Comparison of ENCODE assay signal across 9 cellular contexts in the genomic region with DNA sequence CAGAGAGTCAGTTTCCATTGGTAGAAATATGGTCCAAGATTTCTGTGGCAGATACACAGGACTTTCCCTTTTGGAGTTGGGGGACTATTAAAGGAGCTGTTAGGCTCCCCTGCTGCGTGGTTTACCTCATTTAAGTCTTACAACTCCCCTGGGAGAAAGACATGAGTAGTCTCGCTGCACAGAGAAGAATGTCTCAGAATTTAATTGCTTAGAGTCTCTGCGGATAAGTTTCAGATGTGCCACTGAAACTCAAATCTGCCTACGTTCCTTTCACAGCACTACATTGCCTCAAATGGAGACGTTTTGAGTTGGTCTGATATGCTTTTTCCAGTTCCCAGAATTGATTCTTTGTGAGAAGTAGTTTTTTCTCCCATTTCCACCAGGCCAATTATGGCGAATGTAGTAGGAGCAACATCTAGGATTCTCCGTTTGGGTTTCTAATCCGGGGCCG. TPM values are rescaled to one million over a fixed set of nuclear protein-coding genes. Genes with fewer than 3 reads are reported as not detected.
A peak's percentile ranks its signal among the peaks of the same experiment; 100 is the strongest.
DNase-seq lines count a peak whose midpoint lies in the region; ATAC-seq and TF ChIP-seq lines count a peak whose summit lies in the region.
"Had no signal": no experiment of that assay in that cellular context is flagged by ENCODE, and none has a peak within 500 bp of the region (broad histone marks: within the 10 kb centered on the region; RNA-seq: fewer than 3 reads in every experiment).

No MANE protein-coding gene starts in this region.

- H3K9me3 ChIP-seq in cardiac muscle cell (ENCODE audit: low read depth) = no peaks in the 10 kb centered on the region
- H3K9me3 ChIP-seq in ascending aorta = no peaks in the 10 kb centered on the region
- no peaks in the 10 kb centered on the region for H3K9me3 ChIP-seq in neuron (ENCODE audit: low read length)

- H3K4me1 ChIP-seq in cardiac muscle cell (ENCODE audit: low read depth) (peaks cover 5% of the 10 kb centered on the region), ascending aorta (peaks cover 0 to 9% of the 10 kb centered on the region in 2 donors), neuron (ENCODE audit: insufficient read depth, low read length) (peaks cover 2% of the 10 kb centered on the region)

- H3K36me3 ChIP-seq in cardiac muscle cell (no peaks in the 10 kb centered on the region), ascending aorta (no peaks in the 10 kb centered on the region), neuron (ENCODE audit: insufficient read depth, low read length) (no peaks in the 10 kb centered on the region)

- H3K27ac ChIP-seq in cardiac muscle cell = no peak overlapping the region
- H3K27ac ChIP-seq in ascending aorta = no peak overlapping the region

- peak; percentile 37 for ATAC-seq in HG03064 (IDR thresholded peaks at IDR 0.05; ENCODE audit: low read depth, unreplicated experiment)

- DNase-seq in cardiac muscle cell (ENCODE audit: low read depth in 1 of 2, low spot score in 1 of 2) = no peak
- no peak for DNase-seq in cardiac septum (ENCODE audit: low spot score)
- no peak for DNase-seq in ascending aorta (ENCODE audit: low spot score in 2 of 2)
- DNase-seq in SIG-M5 treated with dmso at 0.1 percent for 504 hours (lab: John Stamatoyannopoulos, UW; ENCODE audit: unreplicated experiment) = no peak
- no peak for DNase-seq in NOMO-1 treated with dmso at 0.1 percent for 144 hours (lab: John Stamatoyannopoulos, UW; ENCODE audit: unreplicated experiment)
- DNase-seq in kidney tubule cell (ENCODE audit: low spot score) = no peak

- intact Hi-C loops in cardiac septum (cut with DNase I) (no loop called here), ascending aorta (cut with DNase I) (no loop called here)

- H3K27me3 ChIP-seq in cardiac muscle cell (peaks cover 35% of the 10 kb centered on the region), ascending aorta (no peaks in the 10 kb centered on the region), neuron (ENCODE audit: insufficient read depth, low read length) (no peaks in the 10 kb centered on the region)

- TF ChIP-seq CTCF in cardiac muscle cell (IDR thresholded peaks at IDR 0.05; ENCODE audit: low read depth, low read length) (no peak), ascending aorta (IDR thresholded peaks at IDR 0.05) (no peak)

- H3K4me3 ChIP-seq in cardiac muscle cell = peak overlapping the region; percentile 61
- H3K4me3 ChIP-seq in ascending aorta = peak overlapping the region; percentile 67 to 78
- peak overlapping the region; percentile 73 for H3K4me3 ChIP-seq in neuron (ENCODE audit: low read length)

- peak overlapping the region; percentile 92 for H2AFZ ChIP-seq in neuron (ENCODE audit: low read depth, low read length)

RNA-seq across cellular contexts. Expression of gene SLC35F1, which starts 0.6 kb away (rescaled TPM):
- total RNA-seq in cardiac muscle cell (23.1 and 25.5 TPM in 2 replicates), cardiac septum (7.7 TPM), ascending aorta (not detected)
- polyA plus RNA-seq in cardiac muscle cell = 18.5 and 27.3 TPM in 2 replicates
- total RNA-seq: activated naive CD4-positive, alpha-beta T cell treated with anti-CD3 and anti-CD28 coated beads, Interleukin-2, amount 50 U/mL, for 72 hours had no signal
